In genomic region chr15:73862276-73862675, GRCh38 we compare ENCODE assay signal across 23 cellular contexts. TPM values are rescaled to one million over a fixed set of nuclear protein-coding genes. Genes with fewer than 3 reads are reported as not detected.
"Had no signal": no experiment of that assay in that cellular context is flagged by ENCODE, and none has a peak within 500 bp of the region (broad histone marks: within the 10 kb centered on the region; RNA-seq: fewer than 3 reads in every experiment).

No MANE protein-coding gene starts in this region.

- ATAC-seq: K562, T-cell had no signal

- FAIRE-seq: K562, RCC 7860, TTC549 had no signal

- DNase-seq: activated CD4-positive, alpha-beta memory T cell treated with anti-CD3 and anti-CD28 coated beads for 36 hours; activated CD4-positive, alpha-beta T cell treated with anti-CD3 and anti-CD28 coated beads, Interleukin-2, amount 10 ng/mL, durations not matched to agents 7 days and 5 days; activated CD4-positive, CD25-positive, alpha-beta regulatory T cell; activated naive CD4-positive, alpha-beta T cell treated with anti-CD3 and anti-CD28 coated beads, Interleukin-2, amount 50 U/mL, for 16 hours; activated naive CD8-positive, alpha-beta T cell treated with anti-CD3 and anti-CD28 coated beads, Interleukin-2, amount 10 ng/mL, durations not matched to agents 7 days and 5 days; adrenal gland; anterior cingulate cortex; caudate nucleus; MM.1S; NCI-H1105; NCI-H1436 treated with DMSO at 0.1 percent for 48 hours; NCI-H187 treated with DMSO at 0.1 percent for 48 hours; NCI-H2081 treated with DMSO at 0.1 percent for 48 hours; NCI-H446; NCI-H524; SHP77 treated with DMSO at 0.1 percent for 48 hours; T-cell; T-helper 2 cell; T1000 had no signal

- H3K36me3 ChIP-seq: adrenal gland had no signal

- H3K4me1 ChIP-seq: adrenal gland had no signal

- H3K27ac ChIP-seq: adrenal gland had no signal

- H3K4me3 ChIP-seq: adrenal gland, K562 had no signal

- H3K27me3 ChIP-seq: adrenal gland had no signal

RNA-seq across cellular contexts. Expression of gene TBC1D21, which starts 11.1 kb away (rescaled TPM):
- total RNA-seq: activated CD4-positive, alpha-beta memory T cell treated with anti-CD3 and anti-CD28 coated beads for 36 hours; activated CD4-positive, alpha-beta T cell treated with anti-CD3 and anti-CD28 coated beads, Interleukin-2, amount 10 ng/mL, durations not matched to agents 7 days and 5 days; activated CD8-positive, alpha-beta memory T cell treated with anti-CD3 and anti-CD28 coated beads for 36 hours; activated naive CD8-positive, alpha-beta T cell treated with anti-CD3 and anti-CD28 coated beads, Interleukin-2, amount 10 ng/mL, durations not matched to agents 7 days and 5 days; adrenal gland; K562; T-cell had no signal
- polyA plus RNA-seq: adrenal gland, K562 had no signal
